20 cellular contexts compared by ENCODE assay signal in the genomic region with DNA sequence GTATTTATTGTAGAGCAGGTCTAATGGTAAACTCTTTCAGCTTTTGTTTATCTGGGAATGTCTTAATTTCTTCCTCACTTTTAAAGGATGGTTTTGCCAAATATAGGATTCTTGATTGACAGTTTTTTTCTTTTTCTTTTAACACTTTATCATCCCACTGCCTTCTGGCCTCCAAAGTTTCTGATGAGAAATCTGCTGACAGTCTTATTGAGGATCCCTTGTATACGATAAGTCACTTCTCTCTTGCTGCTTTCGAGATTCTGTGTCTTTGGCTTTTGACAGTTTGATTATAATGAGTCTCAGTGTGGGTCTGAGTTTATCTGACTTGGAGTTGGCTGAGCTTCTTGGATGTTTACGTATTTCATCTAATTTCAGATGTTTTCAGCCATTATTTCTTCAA. TPM values are rescaled to one million over a fixed set of nuclear protein-coding genes. Genes with fewer than 3 reads are reported as not detected.
DNase-seq lines count a peak whose midpoint lies in the region; ATAC-seq, FAIRE-seq and TF ChIP-seq lines count a peak whose summit lies in the region.
"Had no signal": no experiment of that assay in that cellular context is flagged by ENCODE, and none has a peak within 500 bp of the region (broad histone marks: within the 10 kb centered on the region; RNA-seq: fewer than 3 reads in every experiment).

No MANE protein-coding gene starts in this region.

- TF ChIP-seq EP300 in A549 (IDR thresholded peaks at IDR 0.05), result no peak
- no peak for TF ChIP-seq EP300 in K562 (IDR thresholded peaks at IDR 0.05; ENCODE audit: low read length)

- CTCF ChIA-PET in A549 (lab: Yijun Ruan, JAX), result interaction anchor here (1.3 to 5.1 kb wide), 4 partner anchors 11 to 42 kb away, joined by 3 to 19 read pairs (median 6); no protein-coding TSS in a partner anchor
- CTCF ChIA-PET in K562 (lab: Yijun Ruan, JAX; ENCODE audit: low intra/inter-chr PET ratio), result no interaction called here

- POLR2A ChIA-PET in A549 (lab: Yijun Ruan, JAX), result no interaction called here
- POLR2A ChIA-PET in K562 (lab: Yijun Ruan, JAX), result no interaction called here

- no peaks in the 10 kb centered on the region for H4K20me1 ChIP-seq in K562 (replicated peaks; ENCODE audit: control insufficient read depth, insufficient read depth, low read length)
- H4K20me1 ChIP-seq: BLaER1 had no signal

- FAIRE-seq in A549 (lab: Jason Lieb, UNC), result no peak
- no peak for FAIRE-seq in K562 (lab: Jason Lieb, UNC)
- FAIRE-seq: GM12891, GM19239, H54 had no signal

- peak; percentile 39 for DNase-seq in DMS53 (lab: John Stamatoyannopoulos, UW)
- DNase-seq in DMS53 treated with DMSO at 0.1 percent for 48 hours (lab: John Stamatoyannopoulos, UW; ENCODE audit: unreplicated experiment), result no peak
- DNase-seq in A549 (ENCODE audit: low read depth in 1 of 2, low spot score in 1 of 2), result no peak
- DNase-seq in KG1 (lab: John Stamatoyannopoulos, UW), result peak; percentile 7
- DNase-seq in K562 (ENCODE audit: extremely low read depth in 1 of 4, low spot score in 3 of 4), result no peak
- DNase-seq in right atrium auricular region (ENCODE audit: low spot score), result no peak
- no peak for DNase-seq in T-helper 1 cell
- DNase-seq: CD4-positive, alpha-beta memory T cell; DMS153; DND-41; EL; GM23248; HCEC 1CT had no signal

- H3K27ac ChIP-seq in A549 (peak overlapping the region in 1 of 2 experiments; percentile 40; a peak in 3 of 6 replicates), K562 (ENCODE audit: extremely low read depth, low read depth, low read length) (no peak overlapping the region), right atrium auricular region (no peak overlapping the region)
- H3K27ac ChIP-seq: 22Rv1, BLaER1, GM23248 had no signal

- intact Hi-C loops in K562 (cut with micrococcal nuclease), result no loop called here

- H3K27me3 ChIP-seq in K562 (ENCODE audit: control insufficient read depth in 2 of 2, insufficient read depth in 2 of 2, low read length in 2 of 2) (no peaks in the 10 kb centered on the region), right atrium auricular region (peaks cover 0 to 2% of the 10 kb centered on the region in 2 donors)
- H3K27me3 ChIP-seq: BLaER1 had no signal

- no peak for ATAC-seq in A549
- ATAC-seq in K562, result no peak
- ATAC-seq in GM21526 (IDR thresholded peaks at IDR 0.05; ENCODE audit: low FRiP score, unreplicated experiment), result no peak

- no peaks in the 10 kb centered on the region for H3K79me2 ChIP-seq in K562 (ENCODE audit: control insufficient read depth, insufficient read depth, low read length)

- H3K36me3 ChIP-seq in K562 (ENCODE audit: control insufficient read depth, insufficient read depth, low read length) (no peaks in the 10 kb centered on the region), right atrium auricular region (no peaks in the 10 kb centered on the region)
- H3K36me3 ChIP-seq: BLaER1 had no signal

- TF ChIP-seq CTCF in A549 (IDR thresholded peaks at IDR 0.05) (no peak), K562 (IDR thresholded peaks at IDR 0.05 in 2 of 3, conservative IDR thresholded peaks at IDR 0.05 in 1 of 3; ENCODE audit: insufficient read depth in 2 of 3, low read depth in 1 of 3, low read length in 3 of 3) (no peak), right atrium auricular region (IDR thresholded peaks at IDR 0.05) (no peak)

- in situ Hi-C loops in K562 (cut with MboI), result no loop called here

- H2AFZ ChIP-seq in K562 (ENCODE audit: low read depth, low read length), result no peak overlapping the region
- H2AFZ ChIP-seq: GM23248 had no signal

- no peak for TF ChIP-seq RAD21 in A549 (conservative IDR thresholded peaks at IDR 0.05 in 1 of 2, IDR thresholded peaks at IDR 0.05 in 1 of 2)
- TF ChIP-seq RAD21 in K562 (CRISPR knock-in tag; conservative IDR thresholded peaks at IDR 0.05 in 1 of 2, IDR thresholded peaks at IDR 0.05 in 1 of 2), result no peak

- H3K9me3 ChIP-seq in A549, result peaks cover 56% of the 10 kb centered on the region
- peaks cover 9% of the 10 kb centered on the region for H3K9me3 ChIP-seq in K562 (replicated peaks; ENCODE audit: control insufficient read depth, insufficient read depth, low read depth, low read length)
- peaks cover 0 to 20% of the 10 kb centered on the region in 2 donors for H3K9me3 ChIP-seq in right atrium auricular region

- no peak overlapping the region for H3K4me2 ChIP-seq in A549
- H3K4me2 ChIP-seq in K562 (ENCODE audit: insufficient read depth, low read length), result no peak overlapping the region
- H3K4me2 ChIP-seq: BLaER1 had no signal

- H3K4me1 ChIP-seq in A549, result peaks cover 40% of the 10 kb centered on the region
- H3K4me1 ChIP-seq in K562 (replicated peaks in 1 of 2; ENCODE audit: control insufficient read depth in 2 of 2, insufficient read depth in 2 of 2, low read length in 2 of 2), result peaks cover 0 to 4% of the 10 kb centered on the region in 2 experiments; a peak in 1 of 5 replicates
- peaks cover 0 to 39% of the 10 kb centered on the region in 2 donors for H3K4me1 ChIP-seq in right atrium auricular region

- H3K9ac ChIP-seq in K562 (ENCODE audit: insufficient read depth in 1 of 2, low read depth in 2 of 2, low read length in 2 of 2), result no peak overlapping the region
- H3K9ac ChIP-seq: BLaER1, GM23248 had no signal

- H3K4me3 ChIP-seq in A549 (no peak overlapping the region), K562 (no peak overlapping the region), right atrium auricular region (no peak overlapping the region)
- H3K4me3 ChIP-seq: BLaER1, GM23248 had no signal

- 97% methylated on average over 3 of the region's 3 CpGs for WGBS in A549 (ENCODE audit: missing lambda C conversion rate)
- WGBS in K562 (ENCODE audit: insufficient coverage, low coverage, missing lambda C conversion rate), result 14% methylated on average over 3 of the region's 3 CpGs

- no TSS peak for BruUV-seq in K562 (replicated peaks; lab: Mats Ljungman, UMichigan)

- TF ChIP-seq POLR2A in A549 (IDR thresholded peaks at IDR 0.05; ENCODE audit: low read length), result no peak
- no peak for TF ChIP-seq POLR2A in K562 (conservative IDR thresholded peaks at IDR 0.05)

- H3K9me1 ChIP-seq in K562 (ENCODE audit: control insufficient read depth, insufficient read depth, low read length), result no peaks in the 10 kb centered on the region

TF ChIP-seq in A549, 52 proteins besides CTCF, POLR2A, EP300 and RAD21 (continues in another document):
- TF ChIP-seq FOXS1 (CRISPR knock-in tag; IDR thresholded peaks at IDR 0.05) (peak; percentile 68), KDM1A (IDR thresholded peaks at IDR 0.05; ENCODE audit: low read depth) (peak; percentile 71; the same call in 1 of the 2 replicates), HOXB13 (CRISPR knock-in tag; IDR thresholded peaks at IDR 0.05; ENCODE audit: low read depth) (0 out of 2 replicates have a peak, but pooled peaks have one; percentile 15), FOSB (CRISPR knock-in tag; IDR thresholded peaks at IDR 0.05) (0 out of 2 replicates have a peak, but pooled peaks have one; percentile 33), RCOR1 (IDR thresholded peaks at IDR 0.05; ENCODE audit: low read depth, low read length) (no peak), HOXA7 (CRISPR knock-in tag; IDR thresholded peaks at IDR 0.05) (0 out of 2 replicates have a peak, but pooled peaks have one; percentile 49), GATA3 (IDR thresholded peaks at IDR 0.05; ENCODE audit: borderline replicate concordance) (peak; percentile 19; the same call in 1 of the 2 replicates)

TF ChIP-seq in K562, 482 proteins besides CTCF, POLR2A, EP300 and RAD21 (continues in another document):
- TF ChIP-seq SRF (CRISPR knock-in tag; IDR thresholded peaks at IDR 0.05) (no peak), HLTF (IDR thresholded peaks at IDR 0.05) (peak; percentile 84; the same call in 1 of the 2 replicates), EHMT2 (IDR thresholded peaks at IDR 0.05) (peak; percentile 53; the same call in 1 of the 2 replicates), SRSF9 (IDR thresholded peaks at IDR 0.05; ENCODE audit: borderline replicate concordance, low read depth, low read length) (no peak)

RNA-seq across cellular contexts. Expression of a gene that starts 6.7 kb away (rescaled TPM):
- 164 and 188 TPM in 2 replicates for polyA plus RNA-seq in A549 (2011; rRNA removed)
- polyA plus RNA-seq in A549 (2012; cell fraction: cytosol; rRNA removed), result 177 and 263 TPM in 2 replicates
- polyA plus RNA-seq in A549 (2012; cell fraction: nucleus; rRNA removed), result 271 and 323 TPM in 2 replicates
- polyA plus RNA-seq in A549 (2017; fragmentation: RNase III; extraction: RNeasy Plus Mini Kit Qiagen cat#74134 plus additional on column Dnase treatment), result 145 to 171 TPM (median 164 TPM) in 3 replicates
- 186 and 192 TPM in 2 replicates for polyA minus RNA-seq in A549 (2011; rRNA and poly(A)+ RNA removed)
- total RNA-seq in K562 (2011; cell fraction: chromatin; rRNA removed; ENCODE audit: low replicate concordance), result 11.1 and 28.4 TPM in 2 replicates
- 25.8 and 29.7 TPM in 2 replicates for total RNA-seq in K562 (2011; cell fraction: nucleolus; rRNA removed)
- total RNA-seq in K562 (2011; cell fraction: nucleoplasm; rRNA removed), result 21.8 and 26.4 TPM in 2 replicates
- 8.4 and 14.1 TPM in 2 replicates for total RNA-seq in K562 (2014; rRNA removed)
- 3.3 and 4.2 TPM in 2 replicates for total RNA-seq in K562 (2014; rRNA removed; fragmentation: Illumina TruSeq; extraction: Trizol)
- total RNA-seq in K562 (2015; rRNA removed; fragmentation: Illumina TruSeq; extraction: Trizol), result 6.6 and 6.8 TPM in 2 replicates
- 11.9 and 14.1 TPM in 2 replicates for total RNA-seq in K562 (2021)
- 10.1 and 13.8 TPM in 2 replicates for polyA plus RNA-seq in K562 (2011; rRNA removed)
- 13.9 and 37.3 TPM in 2 replicates for polyA plus RNA-seq in K562 (2011; cell fraction: cytosol; rRNA removed)
- 7.1 and 14.0 TPM in 2 replicates for polyA plus RNA-seq in K562 (2011; cell fraction: nucleus; rRNA removed)
- 11.1 and 12.1 TPM in 2 replicates for polyA plus RNA-seq in K562 (2012)
- 8.4 and 12.1 TPM in 2 replicates for polyA plus RNA-seq in K562 (2014; fragmentation: Illumina TruSeq; extraction: Trizol)
- polyA plus RNA-seq in K562 (2014; fragmentation: Nextera tagmentation; extraction: Ambion mirVana), result 1 to 10 TPM in 1 of 2 experiments, under 1 TPM in 1; 0.60 to 1.0 TPM
- 9.1 and 12.3 TPM in 2 replicates for polyA plus RNA-seq in K562 (2014; rRNA removed)
- 7.3 and 10.2 TPM in 2 replicates for polyA minus RNA-seq in K562 (2011; rRNA and poly(A)+ RNA removed)
- polyA minus RNA-seq in K562 (2011; cell fraction: cytosol; rRNA and poly(A)+ RNA removed), result 11.4 and 12.7 TPM in 2 replicates
- 12.3 and 13.4 TPM in 2 replicates for polyA minus RNA-seq in K562 (2011; cell fraction: nucleus; rRNA and poly(A)+ RNA removed)
- total RNA-seq in right atrium auricular region, result 10 to 100 TPM; 18.7 to 46.6 TPM
- total RNA-seq: CD4-positive, alpha-beta memory T cell had no signal
- polyA plus RNA-seq: CD14-positive monocyte had no signal

Comparison
In these comparisons a context has a peak if more than half of its experiments do, and no peak if none do; other contexts are left out.
1. DNase-seq: peak in DMS53 (single experiment) and KG1 (single experiment); none in DMS53 treated with DMSO at 0.1 percent for 48 hours (single experiment), A549 (0 of 2), K562 (0 of 4), right atrium auricular region (single experiment) and T-helper 1 cell (0 of 5).